In genomic region chr6:112367655-112368054, GRCh38 we compare ENCODE assay signal across 31 cellular contexts. TPM values are rescaled to one million over a fixed set of nuclear protein-coding genes. Genes with fewer than 3 reads are reported as not detected.
"Had no signal": no experiment of that assay in that cellular context is flagged by ENCODE, and none has a peak within 500 bp of the region (broad histone marks: within the 10 kb centered on the region; RNA-seq: fewer than 3 reads in every experiment).

No MANE protein-coding gene starts in this region.

- ATAC-seq: gastrocnemius medialis, left lobe of liver, natural killer cell had no signal

- H3K4me1 ChIP-seq: gastrocnemius medialis, prostate gland, right atrium auricular region, sigmoid colon, thyroid gland, vagina had no signal

- H3K4me3 ChIP-seq: dorsolateral prefrontal cortex, esophagus squamous epithelium, gastrocnemius medialis, lung, prostate gland, right atrium auricular region, sigmoid colon, thyroid gland, vagina had no signal

- DNase-seq: dorsolateral prefrontal cortex; effector memory CD4-positive, alpha-beta T cell; esophagus squamous epithelium; foreskin fibroblast; gastrocnemius medialis; head of caudate nucleus; natural killer cell; sigmoid colon; stimulated activated CD4-positive, alpha-beta T cell treated with anti-CD3 and anti-CD28 coated beads, Interleukin-2, amount 100 ng/mL, for 24 hours; stimulated activated CD4-positive, alpha-beta T cell treated with anti-CD3 and anti-CD28 coated beads, Interleukin-4, amount 100 ng/mL, for 24 hours; stimulated activated naive CD4-positive, alpha-beta T cell treated with Interleukin-2 at 50 U/mL for 16 hours; stomach had no signal

- H3K4me1 Mint-ChIP-seq: memory B cell; natural killer cell; stimulated activated effector memory CD8-positive, alpha-beta T cell treated with anti-CD3 and anti-CD28 coated beads, Interleukin-12 subunit alpha, Interleukin-12 subunit beta, amount 100 ng/mL, for 72 hours had no signal

- FAIRE-seq: colon, endothelial cell of umbilical vein, keratinocyte had no signal

- H3K36me3 ChIP-seq: esophagus squamous epithelium, gastrocnemius medialis, prostate gland, right atrium auricular region, sigmoid colon, stomach, thyroid gland, vagina had no signal

- H3K9me3 ChIP-seq: esophagus squamous epithelium, gastrocnemius medialis, prostate gland, right atrium auricular region, sigmoid colon, thyroid gland, vagina had no signal

- H3K27ac Mint-ChIP-seq: memory B cell; natural killer cell; stimulated activated effector memory CD8-positive, alpha-beta T cell treated with anti-CD3 and anti-CD28 coated beads, Interleukin-12 subunit alpha, Interleukin-12 subunit beta, amount 100 ng/mL, for 72 hours had no signal

- H3K4me3 Mint-ChIP-seq: memory B cell; natural killer cell; stimulated activated effector memory CD8-positive, alpha-beta T cell treated with anti-CD3 and anti-CD28 coated beads, Interleukin-12 subunit alpha, Interleukin-12 subunit beta, amount 100 ng/mL, for 72 hours had no signal

- H3K27me3 ChIP-seq: gastrocnemius medialis, thyroid gland, vagina had no signal

- H3K27ac ChIP-seq: dorsolateral prefrontal cortex, esophagus squamous epithelium, gastrocnemius medialis, prostate gland, right atrium auricular region, sigmoid colon, stomach, thyroid gland, vagina had no signal

- H3K9me3 Mint-ChIP-seq: memory B cell; natural killer cell; stimulated activated effector memory CD8-positive, alpha-beta T cell treated with anti-CD3 and anti-CD28 coated beads, Interleukin-12 subunit alpha, Interleukin-12 subunit beta, amount 100 ng/mL, for 72 hours had no signal

- H3K36me3 Mint-ChIP-seq: memory B cell; natural killer cell; stimulated activated effector memory CD8-positive, alpha-beta T cell treated with anti-CD3 and anti-CD28 coated beads, Interleukin-12 subunit alpha, Interleukin-12 subunit beta, amount 100 ng/mL, for 72 hours had no signal

RNA-seq across cellular contexts. Expression of gene RFPL4B, which starts 20.5 kb away (rescaled TPM):
- total RNA-seq: endothelial cell of umbilical vein, epithelial cell of proximal tubule, esophagus squamous epithelium, gastrocnemius medialis, glomerular endothelial cell, left lobe of liver, liver, lung, natural killer cell, osteoblast, right atrium auricular region, sigmoid colon, stomach, subcutaneous adipose tissue, temporal lobe, thyroid gland, ureter, vagina had no signal
- polyA plus RNA-seq: endothelial cell of umbilical vein, keratinocyte, liver, lung, neural cell, sigmoid colon, stomach had no signal
